Comparison of ENCODE assay signal across 8 cellular contexts in the genomic region with DNA sequence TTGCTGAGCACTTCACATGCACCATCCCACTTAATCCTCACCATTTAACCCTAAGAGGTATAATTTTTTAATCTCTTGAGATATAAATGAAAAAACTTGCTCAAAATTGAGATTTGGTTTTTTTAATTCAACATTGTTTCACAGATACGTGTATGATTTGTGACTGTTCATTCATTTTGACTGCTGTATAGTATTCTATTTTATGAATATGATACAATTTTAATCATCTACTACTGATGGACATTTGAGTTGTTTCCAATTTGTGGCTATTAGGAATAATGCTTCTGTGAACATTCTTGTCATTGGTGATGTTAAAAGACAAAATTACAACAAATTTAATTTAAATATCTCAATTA. TPM values are rescaled to one million over a fixed set of nuclear protein-coding genes. Genes with fewer than 3 reads are reported as not detected.
DNase-seq lines count a peak whose midpoint lies in the region; ATAC-seq and TF ChIP-seq lines count a peak whose summit lies in the region.

No MANE protein-coding gene starts in this region.

- intact Hi-C loops in MCF 10A (cut with micrococcal nuclease): loop anchor here (5.0 kb wide), 2 partner anchors 140 to 160 kb away; partner anchors contain the start of gene SFPQ
- intact Hi-C loops in naive thymus-derived CD4-positive, alpha-beta T cell (cut with micrococcal nuclease): loop anchor here (1.0 to 10.0 kb wide), 7 partner anchors 43 to 1130 kb away; partner anchors contain the start of genes PSMB2 (in 1 of the 2), SMIM12 (in 1 of the 2) and ZMYM4 (in 1 of the 2)

- BruUV-seq in MCF 10A (replicated peaks; lab: Mats Ljungman, UMichigan): TSS peak; percentile 45

- 0 out of 2 replicates have a peak, but pooled peaks cover 2% of the 10 kb centered on the region for H3K36me3 ChIP-seq in HUES64 (ENCODE audit: insufficient read depth, low read length)
- peaks cover 0 to 6% (median 0%) of the 10 kb centered on the region in 3 experiments for H3K36me3 ChIP-seq in naive thymus-derived CD4-positive, alpha-beta T cell (ENCODE audit: control insufficient read depth in 2 of 3, insufficient read depth in 3 of 3, low read length in 3 of 3)

- no peak for TF ChIP-seq CTCF in AG10803 (conservative IDR thresholded peaks at IDR 0.05; ENCODE audit: low read length)
- TF ChIP-seq CTCF in MCF 10A (IDR thresholded peaks at IDR 0.05; ENCODE audit: unreplicated experiment): no peak
- no peak for TF ChIP-seq CTCF in GM10266 (IDR thresholded peaks at IDR 0.05; ENCODE audit: control insufficient read depth, insufficient read depth, low read depth, missing control alignments)

- H3K36me3 Mint-ChIP-seq in MCF 10A (ENCODE audit: insufficient read depth, unreplicated experiment): peaks cover 23% of the 10 kb centered on the region
- peaks cover 3 to 19% (median 9%) of the 10 kb centered on the region in 5 donors for H3K36me3 Mint-ChIP-seq in naive thymus-derived CD4-positive, alpha-beta T cell

- peaks cover 17% of the 10 kb centered on the region for H3K9me3 ChIP-seq in HUES64 (ENCODE audit: insufficient read depth, low read depth, low read length)
- no peaks in the 10 kb centered on the region for H3K9me3 ChIP-seq in naive thymus-derived CD4-positive, alpha-beta T cell (ENCODE audit: control insufficient read depth in 2 of 3, low read length in 3 of 3)

- WGBS in HUES64: no CpG with 5 or more reads among the region's 1 CpG

- no peak for DNase-seq in AG10803 (ENCODE audit: low read depth)
- no peak for DNase-seq in MCF 10A (ENCODE audit: unreplicated experiment)
- DNase-seq in naive thymus-derived CD4-positive, alpha-beta T cell: no peak
- DNase-seq in NCI-H82 treated with DMSO at 0.1 percent for 48 hours (lab: John Stamatoyannopoulos, UW; ENCODE audit: unreplicated experiment): no peak
- no peak for DNase-seq in AG20443 (ENCODE audit: low spot score)
- no peak for DNase-seq in GM10266 (ENCODE audit: extremely low spot score)

- no peak overlapping the region for H3K27ac ChIP-seq in HUES64 (ENCODE audit: low read depth, low read length)
- no peak overlapping the region for H3K27ac ChIP-seq in naive thymus-derived CD4-positive, alpha-beta T cell (ENCODE audit: low read depth, low read length)

- ATAC-seq in naive thymus-derived CD4-positive, alpha-beta T cell: no peak
- ATAC-seq in HG02884 (IDR thresholded peaks at IDR 0.05; ENCODE audit: unreplicated experiment): no peak

- peaks cover 10% of the 10 kb centered on the region for H3K4me1 Mint-ChIP-seq in MCF 10A (ENCODE audit: insufficient read depth, unreplicated experiment)
- H3K4me1 Mint-ChIP-seq in naive thymus-derived CD4-positive, alpha-beta T cell: peaks cover 16 to 41% (median 34%) of the 10 kb centered on the region in 7 donors

- CTCF ChIA-PET in MCF 10A (lab: Yijun Ruan, JAX): interaction anchor here (0.6 kb wide), 1 partner anchor 80 kb away, joined by 3 read pairs; no protein-coding TSS in a partner anchor
- CTCF ChIA-PET in naive thymus-derived CD4-positive, alpha-beta T cell (lab: Charles Lee): interaction anchor here (0.9 kb wide), 1 partner anchor 51 kb away, joined by 7 read pairs; no protein-coding TSS in a partner anchor

- H3K9ac ChIP-seq in HUES64 (ENCODE audit: low read depth, low read length): no peak overlapping the region

- H3K27ac Mint-ChIP-seq in MCF 10A (ENCODE audit: low read depth, unreplicated experiment): peak overlapping the region; percentile 97
- peak overlapping the region in 1 of 9 donors; percentile 96 for H3K27ac Mint-ChIP-seq in naive thymus-derived CD4-positive, alpha-beta T cell

- no peaks in the 10 kb centered on the region for H3K9me3 Mint-ChIP-seq in MCF 10A (ENCODE audit: unreplicated experiment)
- peaks cover 0 to 14% (median 3%) of the 10 kb centered on the region in 11 donors for H3K9me3 Mint-ChIP-seq in naive thymus-derived CD4-positive, alpha-beta T cell

- peak overlapping the region; percentile 90 for H3K4me3 Mint-ChIP-seq in MCF 10A (ENCODE audit: unreplicated experiment)
- H3K4me3 Mint-ChIP-seq in naive thymus-derived CD4-positive, alpha-beta T cell: peak overlapping the region in 9 of 10 donors; percentile 4 to 100 (median 96)

- no peaks in the 10 kb centered on the region for H3K4me1 ChIP-seq in HUES64 (ENCODE audit: insufficient read depth, low read length)
- peaks cover 10 to 15% of the 10 kb centered on the region in 2 donors for H3K4me1 ChIP-seq in naive thymus-derived CD4-positive, alpha-beta T cell (ENCODE audit: control insufficient read depth in 2 of 2, insufficient read depth in 2 of 2, low read length in 2 of 2)

- POLR2A ChIA-PET in MCF 10A (lab: Yijun Ruan, JAX): interaction anchor here (0.5 to 4.6 kb wide), 12 partner anchors 11 to 605 kb away, joined by 3 to 122 read pairs (median 3); partner anchors contain the start of genes SMIM12 and ZMYM1
- POLR2A ChIA-PET in naive thymus-derived CD4-positive, alpha-beta T cell (lab: Charles Lee): interaction anchor here (1.7 to 3.6 kb wide), 2 partner anchors 47 to 160 kb away, joined by 7 to 22 read pairs; partner anchors contain the start of genes SFPQ and TMEM35B

- H3K27me3 ChIP-seq in HUES64 (ENCODE audit: insufficient read depth, low read length): no peaks in the 10 kb centered on the region
- no peaks in the 10 kb centered on the region for H3K27me3 ChIP-seq in naive thymus-derived CD4-positive, alpha-beta T cell (ENCODE audit: control insufficient read depth in 2 of 2, insufficient read depth in 2 of 2, low read length in 2 of 2)

- no peaks in the 10 kb centered on the region for H3K27me3 Mint-ChIP-seq in MCF 10A (ENCODE audit: insufficient read depth, unreplicated experiment)
- H3K27me3 Mint-ChIP-seq in naive thymus-derived CD4-positive, alpha-beta T cell: peaks cover 0 to 2% (median 0%) of the 10 kb centered on the region in 5 donors

- H3K4me3 ChIP-seq in AG10803 (ENCODE audit: low read length) (peak overlapping the region; percentile 94), HUES64 (ENCODE audit: low read length) (peak overlapping the region; percentile 92)
- peak overlapping the region; percentile 100 for H3K4me3 ChIP-seq in naive thymus-derived CD4-positive, alpha-beta T cell (ENCODE audit: low read length)

RNA-seq across cellular contexts. Expression of gene ZMYM6, which starts 0.6 kb away (rescaled TPM):
- 7.3 TPM for polyA plus RNA-seq in HUES64 (2013, experiment 1 of 2)
- polyA plus RNA-seq in HUES64 (2013, experiment 2 of 2): 8.4 TPM
- 21.6 and 25.7 TPM in 2 replicates for total RNA-seq in MCF 10A (2022)
- 10 to 100 TPM; 26.2 to 46.3 (median 37.3) TPM for total RNA-seq in naive thymus-derived CD4-positive, alpha-beta T cell
- 1 to 10 TPM; 7.1 to 8.7 TPM for polyA plus RNA-seq in naive thymus-derived CD4-positive, alpha-beta T cell

RNA-seq across cellular contexts. Expression of gene ZMYM1, which starts 46.8 kb away (rescaled TPM):
- polyA plus RNA-seq in HUES64 (2013, experiment 1 of 2): 13.3 TPM
- 16.2 TPM for polyA plus RNA-seq in HUES64 (2013, experiment 2 of 2)
- 19.2 and 21.2 TPM in 2 replicates for total RNA-seq in MCF 10A (2022)
- 10 to 100 TPM; 11.8 to 21.2 (median 13.9) TPM for total RNA-seq in naive thymus-derived CD4-positive, alpha-beta T cell
- 10 to 100 TPM; 15.5 to 18.4 TPM for polyA plus RNA-seq in naive thymus-derived CD4-positive, alpha-beta T cell

RNA-seq across cellular contexts. Expression of gene TMEM35B, which starts 47.2 kb away (rescaled TPM):
- 18.3 TPM for polyA plus RNA-seq in HUES64 (2013, experiment 1 of 2)
- polyA plus RNA-seq in HUES64 (2013, experiment 2 of 2): 17.8 TPM
- total RNA-seq in MCF 10A (2022): 18.7 and 21.9 TPM in 2 replicates
- total RNA-seq in naive thymus-derived CD4-positive, alpha-beta T cell: 10 to 100 TPM in 4 of 5 experiments, 1 to 10 TPM in 1; 5.4 to 37.7 (median 32.8) TPM
- 100 to 1,000 TPM; 161 to 166 TPM for polyA plus RNA-seq in naive thymus-derived CD4-positive, alpha-beta T cell
